16 cellular contexts compared by ENCODE assay signal in the genomic region with DNA sequence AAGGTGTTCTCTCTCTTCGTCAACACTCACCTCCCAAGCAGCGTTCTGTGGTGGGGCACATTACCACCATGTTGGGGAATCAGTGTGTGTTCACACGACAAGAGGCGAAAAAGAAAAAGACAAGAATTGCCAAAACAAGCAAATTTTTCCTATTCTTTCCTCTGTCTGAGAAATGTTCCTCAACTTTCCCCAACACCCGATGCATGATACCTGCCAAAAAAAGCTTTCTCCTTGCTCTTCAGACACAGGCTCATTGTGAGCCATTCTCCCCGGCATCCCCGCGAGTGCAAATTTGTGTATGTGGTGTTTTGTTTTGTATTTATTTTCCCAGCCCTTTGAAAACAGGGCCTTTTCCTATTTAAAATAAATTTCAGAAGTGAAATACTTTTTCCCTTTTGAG.
DNase-seq lines count a peak whose midpoint lies in the region; ATAC-seq and TF ChIP-seq lines count a peak whose summit lies in the region.
"Had no signal": no experiment of that assay in that cellular context is flagged by ENCODE, and none has a peak within 500 bp of the region (broad histone marks: within the 10 kb centered on the region; RNA-seq: fewer than 3 reads in every experiment).

No MANE protein-coding gene starts in this region.

- H3K4me1 Mint-ChIP-seq in chondrocyte (ENCODE audit: low read depth) (peaks cover 59% of the 10 kb centered on the region), type B pancreatic cell (ENCODE audit: unreplicated experiment) (peaks cover 20% of the 10 kb centered on the region)
- H3K4me1 Mint-ChIP-seq: CD14-positive monocyte had no signal

- no peaks in the 10 kb centered on the region for H3K27me3 ChIP-seq in osteoblast (ENCODE audit: insufficient read depth, low read length)

- no peak for TF ChIP-seq CTCF in VCaP (conservative IDR thresholded peaks at IDR 0.05)
- no peak for TF ChIP-seq CTCF in chondrocyte (IDR thresholded peaks at IDR 0.05)
- TF ChIP-seq CTCF in osteoblast (IDR thresholded peaks at IDR 0.05; ENCODE audit: extremely low read depth, low read depth, low read length) = no peak
- no peak for TF ChIP-seq CTCF in type B pancreatic cell (conservative IDR thresholded peaks at IDR 0.05)

- H3K36me3 Mint-ChIP-seq in chondrocyte (ENCODE audit: low read depth) (peaks cover 2% of the 10 kb centered on the region), type B pancreatic cell (peaks cover 19% of the 10 kb centered on the region)

- ATAC-seq in GM18861 (IDR thresholded peaks at IDR 0.05; ENCODE audit: unreplicated experiment) = no peak
- no peak for ATAC-seq in GM18502 (IDR thresholded peaks at IDR 0.05; ENCODE audit: poor library complexity, unreplicated experiment)
- ATAC-seq: HepG2 had no signal

- peak overlapping the region; percentile 11 for H2AFZ ChIP-seq in osteoblast (ENCODE audit: low read length)

- DNase-seq in chondrocyte (ENCODE audit: low spot score) (no peak), osteoblast (ENCODE audit: insufficient read length, low spot score, missing footprints) (no peak), type B pancreatic cell (ENCODE audit: extremely low spot score, unreplicated experiment) (no peak), SK-N-DZ (ENCODE audit: low spot score) (no peak)
- DNase-seq: ACHN, DMS79, NCI-H187 treated with DMSO at 0.1 percent for 48 hours, NCI-H2227 treated with DMSO at 0.1 percent for 48 hours, NCI-H524 treated with DMSO at 0.1 percent for 48 hours, RPMI8226 had no signal

- no peaks in the 10 kb centered on the region for H3K79me2 ChIP-seq in osteoblast (ENCODE audit: insufficient read depth, low read length)

- H3K27me3 Mint-ChIP-seq in chondrocyte (ENCODE audit: low read depth) (no peaks in the 10 kb centered on the region), type B pancreatic cell (no peaks in the 10 kb centered on the region)

- peak overlapping the region; percentile 84 for H3K27ac Mint-ChIP-seq in chondrocyte (ENCODE audit: unreplicated experiment)
- H3K27ac Mint-ChIP-seq in type B pancreatic cell = peak overlapping the region; percentile 19

- H3K4me1 ChIP-seq in osteoblast (ENCODE audit: insufficient read depth, low read length) = peaks cover 17% of the 10 kb centered on the region

- peak overlapping the region; percentile 66 for H3K27ac ChIP-seq in VCaP
- H3K27ac ChIP-seq in osteoblast (ENCODE audit: low read depth, low read length) = peak overlapping the region; percentile 14
- H3K27ac ChIP-seq: KMS-11 had no signal

- H3K36me3 ChIP-seq in osteoblast (ENCODE audit: insufficient read depth, low read length) = no peaks in the 10 kb centered on the region

- H3K4me3 Mint-ChIP-seq in chondrocyte (ENCODE audit: unreplicated experiment) (peak overlapping the region; percentile 39), type B pancreatic cell (no peak overlapping the region)
- H3K4me3 Mint-ChIP-seq: CD14-positive monocyte had no signal

- no peaks in the 10 kb centered on the region for H3K9me3 ChIP-seq in osteoblast (ENCODE audit: low read depth, low read length)

- no peaks in the 10 kb centered on the region for H3K9me3 Mint-ChIP-seq in chondrocyte (ENCODE audit: low read depth)
- H3K9me3 Mint-ChIP-seq in type B pancreatic cell = no peaks in the 10 kb centered on the region

- H3K4me2 ChIP-seq in osteoblast (ENCODE audit: insufficient read depth, low read length) = no peak overlapping the region
- H3K4me2 ChIP-seq: KMS-11 had no signal

- H3K4me3 ChIP-seq in osteoblast (ENCODE audit: insufficient read depth, low read length) = no peak overlapping the region

- no peaks in the 10 kb centered on the region for H4K20me1 ChIP-seq in osteoblast (ENCODE audit: insufficient read depth, low read length)
